8 cellular contexts compared by ENCODE assay signal in genomic region chr1:54971317-54971791, GRCh38. TPM values are rescaled to one million over a fixed set of nuclear protein-coding genes. Genes with fewer than 3 reads are reported as not detected.
DNase-seq lines count a peak whose midpoint lies in the region; ATAC-seq and TF ChIP-seq lines count a peak whose summit lies in the region.

No MANE protein-coding gene starts in this region.

- H2BK120ac ChIP-seq in neuronal stem cell (ENCODE audit: low read depth, low read length) = no peak overlapping the region

- H3K36me3 ChIP-seq in heart right ventricle = no peaks in the 10 kb centered on the region
- H3K36me3 ChIP-seq in neuronal stem cell (replicated peaks in 1 of 2; ENCODE audit: control insufficient read depth in 2 of 2, insufficient read depth in 2 of 2, low read length in 2 of 2) = no peaks in the 10 kb centered on the region

- 81 to 86% methylated on average over 7 of the region's 7 CpGs for WGBS in heart right ventricle, 2 donors
- WGBS in neuronal stem cell (ENCODE audit: extremely low coverage in 2 of 2, insufficient read length in 2 of 2, insufficient replicate concordance in 1 of 2), 2 donors = no CpG with 5 or more reads among the region's 7 CpGs

- no peak overlapping the region for H4K8ac ChIP-seq in neuronal stem cell (ENCODE audit: low read depth, low read length)

- no peak overlapping the region for H3K18ac ChIP-seq in neuronal stem cell (ENCODE audit: low read length)

- no peak overlapping the region for H3K14ac ChIP-seq in neuronal stem cell (ENCODE audit: low read length)

- H3K9ac ChIP-seq in neuronal stem cell (ENCODE audit: low read depth, low read length, poor library complexity) = no peak overlapping the region

- intact Hi-C loops in heart right ventricle (cut with DNase I) = no loop called here

- no peak overlapping the region for H2BK15ac ChIP-seq in neuronal stem cell (ENCODE audit: low read length)

- H3K4me3 ChIP-seq in coronary artery (no peak overlapping the region), heart right ventricle (no peak overlapping the region), neuronal stem cell (ENCODE audit: low read length in 2 of 2) (peak overlapping the region in 1 of 2 donors; percentile 61)

- no peak overlapping the region for H4K91ac ChIP-seq in neuronal stem cell (ENCODE audit: low read depth, low read length, poor library complexity)

- no peak overlapping the region for H3K4me2 ChIP-seq in neuronal stem cell (ENCODE audit: insufficient read depth, low read length, poor library complexity, severe bottlenecking)

- TF ChIP-seq CTCF in coronary artery (IDR thresholded peaks at IDR 0.05) = no peak
- no peak for TF ChIP-seq CTCF in heart right ventricle (IDR thresholded peaks at IDR 0.05)

- peak; percentile 99 for DNase-seq in DMS53 treated with DMSO at 0.1 percent for 48 hours (lab: John Stamatoyannopoulos, UW; ENCODE audit: unreplicated experiment)
- DNase-seq in coronary artery (ENCODE audit: low spot score) = peak; percentile 29
- no peak for DNase-seq in central memory CD4-positive, alpha-beta T cell
- DNase-seq in heart right ventricle = no peak
- DNase-seq in neuronal stem cell (ENCODE audit: low spot score) = no peak
- DNase-seq in SIG-M5 (lab: John Stamatoyannopoulos, UW) = no peak

- H3K4ac ChIP-seq in neuronal stem cell (ENCODE audit: low read length) = no peak overlapping the region

- no peak overlapping the region for H2BK12ac ChIP-seq in neuronal stem cell (ENCODE audit: low read length)

- no peak overlapping the region for H3K23ac ChIP-seq in neuronal stem cell (ENCODE audit: low read depth, low read length, poor library complexity)

- H2AK5ac ChIP-seq in neuronal stem cell (ENCODE audit: low read depth, low read length) = no peak overlapping the region

- no peaks in the 10 kb centered on the region for H3K9me3 ChIP-seq in heart right ventricle
- no peaks in the 10 kb centered on the region for H3K9me3 ChIP-seq in neuronal stem cell (replicated peaks in 1 of 2; ENCODE audit: control insufficient read depth in 2 of 2, insufficient read depth in 1 of 2, low read depth in 1 of 2, low read length in 2 of 2)

- H3K27ac ChIP-seq in coronary artery (no peak overlapping the region), heart right ventricle (no peak overlapping the region), neuronal stem cell (replicated peaks; ENCODE audit: low read length) (no peak overlapping the region)

- H2BK5ac ChIP-seq in neuronal stem cell (ENCODE audit: low read length) = no peak overlapping the region

- H2AFZ ChIP-seq in neuronal stem cell (ENCODE audit: low read length) = no peak overlapping the region

- H3K27me3 ChIP-seq in heart right ventricle (peaks cover 0 to 19% (median 5%) of the 10 kb centered on the region in 7 donors), neuronal stem cell (ENCODE audit: control insufficient read depth in 3 of 3, insufficient read depth in 3 of 3, low read depth in 1 of 3, low read length in 3 of 3) (peaks cover 0 to 17% (median 0%) of the 10 kb centered on the region in 3 experiments)

- ATAC-seq in GM21360 (IDR thresholded peaks at IDR 0.05; ENCODE audit: unreplicated experiment) (peak; percentile 80), HG03439 (IDR thresholded peaks at IDR 0.05; ENCODE audit: unreplicated experiment) (peak; percentile 82), heart right ventricle (no peak)

- H3K79me1 ChIP-seq in neuronal stem cell (ENCODE audit: low read depth, low read length) = no peaks in the 10 kb centered on the region

- peaks cover 0 to 17% (median 0%) of the 10 kb centered on the region in 9 donors for H3K4me1 ChIP-seq in heart right ventricle
- H3K4me1 ChIP-seq in neuronal stem cell (ENCODE audit: control insufficient read depth in 2 of 2, insufficient read depth in 1 of 2, low read depth in 1 of 2, low read length in 2 of 2) = peaks cover 0 to 1% of the 10 kb centered on the region in 2 donors

RNA-seq across cellular contexts. Expression of gene TMEM61, which starts 9.1 kb away (rescaled TPM):
- total RNA-seq in heart right ventricle = under 1 TPM in 1 of 10 donors, not detected in 9; 0.37 TPM
- polyA plus RNA-seq in heart right ventricle = under 1 TPM in 1 of 2 donors, not detected in 1; 0.03 TPM
- polyA plus RNA-seq in neuronal stem cell (2013, experiment 1 of 2) = not detected
- polyA plus RNA-seq in neuronal stem cell (2013, experiment 2 of 2) = 0.04 TPM

RNA-seq across cellular contexts. Expression of gene BSND, which starts 27.4 kb away (rescaled TPM):
- not detected for total RNA-seq in heart right ventricle
- not detected for polyA plus RNA-seq in heart right ventricle
- not detected for polyA plus RNA-seq in neuronal stem cell (2013, experiment 1 of 2)
- polyA plus RNA-seq in neuronal stem cell (2013, experiment 2 of 2) = 0.01 TPM

Comparison
In these comparisons a context has a peak if more than half of its experiments do, and no peak if none do; other contexts are left out.
1. DNase-seq: peak in DMS53 treated with DMSO at 0.1 percent for 48 hours (single experiment) and coronary artery (single experiment); none in central memory CD4-positive, alpha-beta T cell (single experiment), heart right ventricle (0 of 2), neuronal stem cell (single experiment) and SIG-M5 (single experiment).
2. ATAC-seq: peak in GM21360 (single experiment) and HG03439 (single experiment); none in heart right ventricle (0 of 8).